ENCODE assay signal across 17 cellular contexts in the genomic region with DNA sequence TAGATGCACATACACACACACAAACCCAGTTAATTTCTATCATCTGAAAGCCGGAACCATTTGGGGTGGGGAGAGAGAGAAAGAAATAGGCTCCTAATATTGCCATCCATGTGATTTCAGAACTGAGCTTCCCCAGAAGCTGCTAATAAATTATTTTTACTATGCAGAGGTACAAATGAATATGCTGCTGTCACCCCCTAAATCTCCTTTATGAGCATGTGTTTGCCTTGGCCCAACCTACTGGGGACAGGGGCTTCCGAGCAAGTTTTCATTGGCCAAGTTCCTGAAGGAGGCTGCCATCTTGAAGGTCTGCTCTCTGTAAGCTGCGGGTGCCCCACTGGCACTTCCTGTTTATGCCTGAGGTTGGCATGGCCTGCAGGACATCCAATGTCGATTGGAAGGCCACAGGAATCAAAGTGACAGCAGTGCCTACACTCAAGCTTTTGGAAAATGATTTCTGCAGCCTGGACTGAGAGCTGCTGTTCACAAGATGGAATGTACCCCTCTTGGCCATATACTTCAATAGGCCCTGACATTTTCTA.
DNase-seq lines count a peak whose midpoint lies in the region; ATAC-seq, FAIRE-seq and TF ChIP-seq lines count a peak whose summit lies in the region.
"Had no signal": no experiment of that assay in that cellular context is flagged by ENCODE, and none has a peak within 500 bp of the region (broad histone marks: within the 10 kb centered on the region; RNA-seq: fewer than 3 reads in every experiment).

No MANE protein-coding gene starts in this region.

- ATAC-seq in GM12878 = no peak
- ATAC-seq: upper lobe of right lung had no signal

- H3K4me2 ChIP-seq in KMS-11 = peak overlapping the region; percentile 49; the same call in 1 of the 2 replicates
- no peak overlapping the region for H3K4me2 ChIP-seq in GM12878 (ENCODE audit: control insufficient read depth, insufficient read depth)
- H3K4me2 ChIP-seq: SK-N-SH had no signal

- TF ChIP-seq RAD21 in GM12878 (IDR thresholded peaks at IDR 0.05; ENCODE audit: insufficient read depth, low read depth, low read length) = no peak

- no peak for TF ChIP-seq POLR2A in GM12878 (IDR thresholded peaks at IDR 0.05; ENCODE audit: low read depth, low read length)

- BruUV-seq in GM12878 (replicated peaks; lab: Mats Ljungman, UMichigan) = no TSS peak

- POLR2A ChIA-PET in GM12878 (lab: Charles Lee) = interaction anchor here (0.7 to 1.4 kb wide), 3 partner anchors 15 to 25 kb away, joined by 3 read pairs; no protein-coding TSS in a partner anchor

- H3K27me3 ChIP-seq in KMS-11 (ENCODE audit: insufficient read depth, low read depth) (no peaks in the 10 kb centered on the region), GM12878 (replicated peaks in 1 of 2; ENCODE audit: control insufficient read depth in 2 of 2, insufficient read depth in 2 of 2, low read length in 1 of 2) (no peaks in the 10 kb centered on the region), mucosa of stomach (ENCODE audit: control insufficient read depth, insufficient read depth, low read length) (no peaks in the 10 kb centered on the region)
- H3K27me3 ChIP-seq: cardiac muscle cell, ovary, spleen, upper lobe of right lung had no signal

- CTCF ChIA-PET in GM12878 (lab: Yijun Ruan, JAX) = interaction anchor here (0.6 to 7.0 kb wide), 9 partner anchors 8 to 303 kb away, joined by 3 to 62 read pairs (median 4); no protein-coding TSS in a partner anchor

- no peaks in the 10 kb centered on the region for H3K36me3 ChIP-seq in KMS-11 (ENCODE audit: insufficient read depth)
- no peaks in the 10 kb centered on the region for H3K36me3 ChIP-seq in GM12878 (ENCODE audit: control insufficient read depth in 2 of 2, insufficient read depth in 2 of 2, low read length in 1 of 2)
- H3K36me3 ChIP-seq in mucosa of stomach (ENCODE audit: control insufficient read depth, insufficient read depth, low read length) = no peaks in the 10 kb centered on the region
- H3K36me3 ChIP-seq: cardiac muscle cell, ovary, spleen, upper lobe of right lung had no signal

- no peak overlapping the region for H3K4me3 ChIP-seq in KMS-11 (IDR thresholded peaks at IDR 0.05; ENCODE audit: insufficient read depth, low read depth, low read length)
- no peak overlapping the region for H3K4me3 ChIP-seq in GM12878
- no peak overlapping the region for H3K4me3 ChIP-seq in mucosa of stomach (ENCODE audit: low read length)
- H3K4me3 ChIP-seq: cardiac muscle cell, ovary, spleen, upper lobe of right lung had no signal

- TF ChIP-seq EP300 in GM12878 (IDR thresholded peaks at IDR 0.05; ENCODE audit: borderline replicate concordance in 1 of 2, control insufficient read depth in 1 of 2, low read depth in 2 of 2, low read length in 2 of 2) = no peak

- TF ChIP-seq CTCF in KMS-11 (conservative IDR thresholded peaks at IDR 0.05; ENCODE audit: low read depth, low read length) (no peak), GM12878 (IDR thresholded peaks at IDR 0.05 in 2 of 3, conservative IDR thresholded peaks at IDR 0.05 in 1 of 3; ENCODE audit: control insufficient read depth in 2 of 3, extremely low read depth in 1 of 3, insufficient read depth in 1 of 3, low read depth in 3 of 3, low read length in 3 of 3) (no peak), GM20000 (IDR thresholded peaks at IDR 0.05; ENCODE audit: extremely low read depth, missing control alignments) (no peak)

- H2AFZ ChIP-seq in KMS-11 (ENCODE audit: low read depth) (no peak overlapping the region), GM12878 (ENCODE audit: control insufficient read depth, low read depth, low read length) (no peak overlapping the region)

- in situ Hi-C loops in GM12878 (cut with MboI) = no loop called here

- H3K9me3 ChIP-seq in GM12878 (replicated peaks; ENCODE audit: control insufficient read depth, insufficient read depth, low read length) (no peaks in the 10 kb centered on the region), mucosa of stomach (ENCODE audit: control insufficient read depth, low read length) (no peaks in the 10 kb centered on the region)
- H3K9me3 ChIP-seq: ovary, SK-N-SH, spleen, upper lobe of right lung had no signal

- 62% methylated on average over 4 of the region's 4 CpGs for WGBS in GM12878 (ENCODE audit: insufficient coverage, insufficient replicate concordance, low lambda C conversion rate, missing lambda C conversion rate)

- DNase-seq in GM12878 (ENCODE audit: low read depth, low spot score) (no peak), HuH-7 (ENCODE audit: low spot score) (no peak), GM20000 (ENCODE audit: low spot score) (no peak), T-helper 1 cell (no peak), cardiac septum (ENCODE audit: low spot score) (no peak)
- DNase-seq: activated effector memory CD4-positive, alpha-beta T cell treated with Interleukin-2 at 50 U/mL for 16 hours; aorta; dermis blood vessel endothelial cell; H7; ovary; SK-N-SH; spleen; upper lobe of right lung had no signal

- H3K4me1 ChIP-seq in KMS-11 (ENCODE audit: low read depth, poor library complexity, severe bottlenecking) (peaks cover 44% of the 10 kb centered on the region), GM12878 (ENCODE audit: control insufficient read depth, insufficient read depth, low read length) (peaks cover 29% of the 10 kb centered on the region), mucosa of stomach (ENCODE audit: control insufficient read depth, insufficient read depth, low read length) (peaks cover 73% of the 10 kb centered on the region)
- H3K4me1 ChIP-seq: upper lobe of right lung had no signal

- H4K20me1 ChIP-seq in KMS-11 (ENCODE audit: insufficient read depth) = no peaks in the 10 kb centered on the region
- H4K20me1 ChIP-seq in GM12878 (ENCODE audit: control insufficient read depth, insufficient read depth) = no peaks in the 10 kb centered on the region

- SMC1A ChIA-PET in GM12878 (lab: Charles Lee; ENCODE audit: uncharacterized antibody, unreplicated experiment) = interaction anchor here (0.7 to 16.7 kb wide), 9 partner anchors 15 to 303 kb away, joined by 3 to 241 read pairs (median 26); no protein-coding TSS in a partner anchor

- no peak for FAIRE-seq in GM12878 (lab: Jason Lieb, UNC)
- FAIRE-seq: endothelial cell of umbilical vein had no signal

- H3K27ac ChIP-seq in KMS-11 (peak overlapping the region; percentile 42; the same call in 1 of the 2 replicates), GM12878 (ENCODE audit: control insufficient read depth, insufficient read depth) (no peak overlapping the region)
- H3K27ac ChIP-seq: cardiac muscle cell, ovary, spleen, upper lobe of right lung had no signal

- RAD21 ChIA-PET in GM12878 (lab: Charles Lee; ENCODE audit: unreplicated experiment) = interaction anchor here (1.2 to 7.0 kb wide), 3 partner anchors 26 to 192 kb away, joined by 3 to 67 read pairs (median 62); no protein-coding TSS in a partner anchor

- intact Hi-C loops in GM12878 (cut with micrococcal nuclease; ENCODE audit: unreplicated experiment) = loop anchor here (5.0 kb wide), 1 partner anchor 191 kb away; no protein-coding TSS in a partner anchor
- intact Hi-C loops in cardiac septum (cut with DNase I) = loop anchor here (5.0 kb wide), 2 partner anchors 141 to 191 kb away; no protein-coding TSS in a partner anchor

- H3K9ac ChIP-seq in KMS-11 (no peak overlapping the region), GM12878 (ENCODE audit: control insufficient read depth, insufficient read depth, low read length) (no peak overlapping the region), mucosa of stomach (ENCODE audit: low read length) (peak overlapping the region; percentile 45)
- H3K9ac ChIP-seq: SK-N-SH had no signal

- H3K79me2 ChIP-seq in KMS-11 (ENCODE audit: insufficient read depth, low read depth) (peaks cover 4% of the 10 kb centered on the region; the same call in 1 of the 2 replicates), GM12878 (ENCODE audit: control insufficient read depth, insufficient read depth, low read length) (no peaks in the 10 kb centered on the region)

TF ChIP-seq in GM12878, 131 proteins besides CTCF, POLR2A, EP300 and RAD21:
- TF ChIP-seq TAF1 (IDR thresholded peaks at IDR 0.05; ENCODE audit: borderline replicate concordance, low read depth, low read length) = no peak
- peak; percentile 30; the same call in 1 of the 2 replicates for TF ChIP-seq SPI1 (IDR thresholded peaks at IDR 0.05; ENCODE audit: borderline replicate concordance, insufficient read depth, low read depth, low read length)
